Comparison of ENCODE assay signal across 22 cellular contexts in genomic region chr20:17667445-17667844, GRCh38. TPM values are rescaled to one million over a fixed set of nuclear protein-coding genes. Genes with fewer than 3 reads are reported as not detected.
"Had no signal": no experiment of that assay in that cellular context is flagged by ENCODE, and none has a peak within 500 bp of the region (broad histone marks: within the 10 kb centered on the region; RNA-seq: fewer than 3 reads in every experiment).

No MANE protein-coding gene starts in this region.

- H3K27ac ChIP-seq: left lung had no signal

- H3K27ac Mint-ChIP-seq: activated CD4-positive, alpha-beta T cell treated with anti-CD3 and anti-CD28 coated beads, Interleukin-2, amount 10 ng/mL, durations not matched to agents 7 days and 5 days; activated T-helper 1 cell treated with anti-CD3 and anti-CD28 coated beads, Interleukin-12 subunit alpha, Interleukin-12 subunit beta, Interleukin-2, Interleukin-4 antibody, amounts not matched to agents 30 ng/mL and 10 ng/mL and 1 ng/mL, durations not matched to agents 14 hours and 24 hours and 36 hours; stimulated activated naive B cell treated with anti-CD40 and anti-IgM and Interleukin-4, amounts not matched to agents 10 μg/mL and 1 μg/mL and 100 μg/mL, for 72 hours had no signal

- H3K9me3 Mint-ChIP-seq: activated CD4-positive, alpha-beta T cell treated with anti-CD3 and anti-CD28 coated beads, Interleukin-2, amount 10 ng/mL, durations not matched to agents 7 days and 5 days; activated T-helper 1 cell treated with anti-CD3 and anti-CD28 coated beads, Interleukin-12 subunit alpha, Interleukin-12 subunit beta, Interleukin-2, Interleukin-4 antibody, amounts not matched to agents 30 ng/mL and 10 ng/mL and 1 ng/mL, durations not matched to agents 14 hours and 24 hours and 36 hours; naive B cell; stimulated activated naive B cell treated with anti-CD40 and anti-IgM and Interleukin-4, amounts not matched to agents 10 μg/mL and 1 μg/mL and 100 μg/mL, for 72 hours had no signal

- H3K9me3 ChIP-seq: esophagus muscularis mucosa, left lung, tibial artery had no signal

- DNase-seq: activated CD4-positive, alpha-beta T cell treated with anti-CD3 and anti-CD28 coated beads, Interleukin-2, amount 10 ng/mL, durations not matched to agents 7 days and 5 days; activated CD8-positive, alpha-beta memory T cell treated with anti-CD3 and anti-CD28 coated beads, Interleukin-2, amount 50 U/mL, for 48 hours; activated naive CD4-positive, alpha-beta T cell treated with Interleukin-2 at 50 U/mL for 16 hours; cortex of kidney; effector CD4-positive, alpha-beta T cell; hippocampal formation; left lung; mammary epithelial cell; naive B cell; stimulated activated CD4-positive, alpha-beta T cell treated with anti-CD3 and anti-CD28 coated beads, Interleukin-15, amount 100 ng/mL, for 24 hours; stimulated activated CD4-positive, alpha-beta T cell treated with anti-CD3 and anti-CD28 coated beads, Interleukin-4, amount 100 ng/mL, for 1 hour; stimulated activated naive B cell treated with anti-CD40 and anti-IgM and Interleukin-4, amounts not matched to agents 10 μg/mL and 1 μg/mL and 100 μg/mL, for 72 hours; tibial artery had no signal

- H3K27me3 Mint-ChIP-seq: activated CD4-positive, alpha-beta T cell treated with anti-CD3 and anti-CD28 coated beads, Interleukin-2, amount 10 ng/mL, durations not matched to agents 7 days and 5 days; naive B cell; stimulated activated naive B cell treated with anti-CD40 and anti-IgM and Interleukin-4, amounts not matched to agents 10 μg/mL and 1 μg/mL and 100 μg/mL, for 72 hours had no signal

- ATAC-seq: left lung; stimulated activated naive B cell treated with anti-CD40 and anti-IgM and Interleukin-4, amounts not matched to agents 10 μg/mL and 1 μg/mL and 100 μg/mL, for 72 hours had no signal

- H3K4me3 Mint-ChIP-seq: activated CD4-positive, alpha-beta T cell treated with anti-CD3 and anti-CD28 coated beads, Interleukin-2, amount 10 ng/mL, durations not matched to agents 7 days and 5 days; activated T-helper 1 cell treated with anti-CD3 and anti-CD28 coated beads, Interleukin-12 subunit alpha, Interleukin-12 subunit beta, Interleukin-2, Interleukin-4 antibody, amounts not matched to agents 30 ng/mL and 10 ng/mL and 1 ng/mL, durations not matched to agents 14 hours and 24 hours and 36 hours; naive B cell; stimulated activated naive B cell treated with anti-CD40 and anti-IgM and Interleukin-4, amounts not matched to agents 10 μg/mL and 1 μg/mL and 100 μg/mL, for 72 hours had no signal

- H3K36me3 ChIP-seq: esophagus muscularis mucosa, tibial artery had no signal

- H3K4me3 ChIP-seq: esophagus muscularis mucosa, left lung, tibial artery had no signal

- H3K27me3 ChIP-seq: esophagus muscularis mucosa, left lung, tibial artery had no signal

RNA-seq across cellular contexts. Expression of gene BANF2, which starts 32.3 kb away (rescaled TPM):
- total RNA-seq: activated CD4-positive, alpha-beta T cell treated with anti-CD3 and anti-CD28 coated beads, Interleukin-2, amount 10 ng/mL, durations not matched to agents 7 days and 5 days; activated T-helper 1 cell treated with anti-CD3 and anti-CD28 coated beads, Interleukin-12 subunit alpha, Interleukin-12 subunit beta, Interleukin-2, Interleukin-4 antibody, amounts not matched to agents 30 ng/mL and 10 ng/mL and 1 ng/mL, durations not matched to agents 14 hours and 24 hours and 36 hours; cardiac septum; esophagus muscularis mucosa; fibroblast of villous mesenchyme; glomerular endothelial cell; left lung; mammary epithelial cell; mononuclear cell; posterior vena cava; skeletal muscle tissue had no signal
- polyA plus RNA-seq: keratinocyte, mammary epithelial cell had no signal
